12 cellular contexts compared by ENCODE assay signal in genomic region chr2:70098032-70098431, GRCh38.
"Had no signal": no experiment of that assay in that cellular context is flagged by ENCODE, and none has a peak within 500 bp of the region (broad histone marks: within the 10 kb centered on the region; RNA-seq: fewer than 3 reads in every experiment).

No MANE protein-coding gene starts in this region.

- H3K27ac Mint-ChIP-seq: natural killer cell; progenitor cell of endocrine pancreas; stimulated activated effector memory CD8-positive, alpha-beta T cell treated with anti-CD3 and anti-CD28 coated beads, Interleukin-12 subunit alpha, Interleukin-12 subunit beta, amount 100 ng/mL, for 72 hours had no signal

- H3K36me3 ChIP-seq: cardiac muscle cell, esophagus muscularis mucosa had no signal

- H3K9me3 ChIP-seq: esophagus muscularis mucosa had no signal

- H3K4me3 Mint-ChIP-seq: natural killer cell; stimulated activated effector memory CD8-positive, alpha-beta T cell treated with anti-CD3 and anti-CD28 coated beads, Interleukin-12 subunit alpha, Interleukin-12 subunit beta, amount 100 ng/mL, for 72 hours had no signal

- H3K9me3 Mint-ChIP-seq: natural killer cell; stimulated activated effector memory CD8-positive, alpha-beta T cell treated with anti-CD3 and anti-CD28 coated beads, Interleukin-12 subunit alpha, Interleukin-12 subunit beta, amount 100 ng/mL, for 72 hours had no signal

- ATAC-seq: activated CD4-positive, CD25-positive, alpha-beta regulatory T cell treated with anti-CD3 and anti-CD28 coated beads, Interleukin-2, amount 50 U/mL, for 24 hours; natural killer cell; right cardiac atrium; stimulated activated effector memory CD8-positive, alpha-beta T cell treated with anti-CD3 and anti-CD28 coated beads, Interleukin-12 subunit alpha, Interleukin-12 subunit beta, amount 100 ng/mL, for 72 hours had no signal

- H3K36me3 Mint-ChIP-seq: natural killer cell; stimulated activated effector memory CD8-positive, alpha-beta T cell treated with anti-CD3 and anti-CD28 coated beads, Interleukin-12 subunit alpha, Interleukin-12 subunit beta, amount 100 ng/mL, for 72 hours had no signal

- DNase-seq: activated CD8-positive, alpha-beta memory T cell treated with anti-CD3 and anti-CD28 coated beads for 24 hours; activated gamma-delta T cell; natural killer cell; occipital lobe; right cardiac atrium; trophoblast cell had no signal

- H3K27me3 Mint-ChIP-seq: progenitor cell of endocrine pancreas had no signal

- H3K27ac ChIP-seq: cardiac muscle cell, esophagus muscularis mucosa had no signal

- H3K4me3 ChIP-seq: cardiac muscle cell, esophagus muscularis mucosa, smooth muscle cell had no signal

- H3K27me3 ChIP-seq: cardiac muscle cell, esophagus muscularis mucosa had no signal
